Comparison of ENCODE assay signal across 22 cellular contexts in genomic region chr2:7498927-7499489, GRCh38.
DNase-seq lines count a peak whose midpoint lies in the region; ATAC-seq and TF ChIP-seq lines count a peak whose summit lies in the region.
"Had no signal": no experiment of that assay in that cellular context is flagged by ENCODE, and none has a peak within 500 bp of the region (broad histone marks: within the 10 kb centered on the region; RNA-seq: fewer than 3 reads in every experiment).

No MANE protein-coding gene starts in this region.

- peaks cover 20% of the 10 kb centered on the region for H3K4me1 Mint-ChIP-seq in activated CD4-positive, alpha-beta T cell treated with anti-CD3 and anti-CD28 coated beads for 36 hours
- peaks cover 37% of the 10 kb centered on the region for H3K4me1 Mint-ChIP-seq in activated CD8-positive, alpha-beta T cell treated with anti-CD3 and anti-CD28 coated beads, Interleukin-2, amount 10 ng/mL, durations not matched to agents 7 days and 5 days (ENCODE audit: low read depth)
- peaks cover 7% of the 10 kb centered on the region for H3K4me1 Mint-ChIP-seq in neural progenitor cell
- no peaks in the 10 kb centered on the region for H3K4me1 Mint-ChIP-seq in endodermal cell
- no peaks in the 10 kb centered on the region for H3K4me1 Mint-ChIP-seq in Calu3 (ENCODE audit: low read depth, unreplicated experiment)

- POLR2A ChIA-PET in activated CD4-positive, alpha-beta T cell treated with anti-CD3 and anti-CD28 coated beads for 36 hours (lab: Charles Lee) = no interaction called here
- POLR2A ChIA-PET in activated CD8-positive, alpha-beta T cell treated with anti-CD3 and anti-CD28 coated beads, Interleukin-2, amount 10 ng/mL, durations not matched to agents 7 days and 5 days (lab: Charles Lee) = interaction anchor here (1.0 kb wide), 1 partner anchor 48 kb away, joined by 4 read pairs; no protein-coding TSS in a partner anchor

- H3K9ac ChIP-seq in DND-41 (ENCODE audit: low read depth, low read length) (no peak overlapping the region), neural progenitor cell (no peak overlapping the region), endodermal cell (ENCODE audit: extremely low read depth, low read length, poor library complexity, severe bottlenecking) (no peak overlapping the region)

- H3K27ac ChIP-seq in DND-41 (ENCODE audit: low read length) (no peak overlapping the region), neural progenitor cell (no peak overlapping the region), endodermal cell (ENCODE audit: low read depth, low read length) (no peak overlapping the region)
- H3K27ac ChIP-seq: Peyer's patch had no signal

- H3K27ac Mint-ChIP-seq in activated CD4-positive, alpha-beta T cell treated with anti-CD3 and anti-CD28 coated beads for 36 hours = no peak overlapping the region
- peak overlapping the region; percentile 26 for H3K27ac Mint-ChIP-seq in activated CD8-positive, alpha-beta T cell treated with anti-CD3 and anti-CD28 coated beads, Interleukin-2, amount 10 ng/mL, durations not matched to agents 7 days and 5 days
- H3K27ac Mint-ChIP-seq in neural progenitor cell = peak overlapping the region; percentile 42
- H3K27ac Mint-ChIP-seq in endodermal cell = no peak overlapping the region
- no peak overlapping the region for H3K27ac Mint-ChIP-seq in Calu3 (ENCODE audit: unreplicated experiment)
- H3K27ac Mint-ChIP-seq: CD14-positive monocyte had no signal

- peaks cover 2% of the 10 kb centered on the region for H3K9me3 Mint-ChIP-seq in activated CD4-positive, alpha-beta T cell treated with anti-CD3 and anti-CD28 coated beads for 36 hours (ENCODE audit: low read depth)
- peaks cover 8% of the 10 kb centered on the region for H3K9me3 Mint-ChIP-seq in activated CD8-positive, alpha-beta T cell treated with anti-CD3 and anti-CD28 coated beads, Interleukin-2, amount 10 ng/mL, durations not matched to agents 7 days and 5 days (ENCODE audit: insufficient read depth)
- H3K9me3 Mint-ChIP-seq in neural progenitor cell = peaks cover 2% of the 10 kb centered on the region
- peaks cover 5% of the 10 kb centered on the region for H3K9me3 Mint-ChIP-seq in endodermal cell
- peaks cover under 1% of the 10 kb centered on the region for H3K9me3 Mint-ChIP-seq in Calu3 (ENCODE audit: low read depth, unreplicated experiment)

- 89 to 100% methylated on average over 2 to 3 of the region's 3 CpGs for WGBS in endodermal cell (ENCODE audit: insufficient coverage in 1 of 2, insufficient read length in 1 of 2), 2 experiments

- H4K20me1 ChIP-seq in DND-41 (ENCODE audit: insufficient read depth, low read length) = no peaks in the 10 kb centered on the region
- H4K20me1 ChIP-seq in neural progenitor cell (ENCODE audit: low read depth) = no peaks in the 10 kb centered on the region

- TF ChIP-seq CTCF in DND-41 (IDR thresholded peaks at IDR 0.05; ENCODE audit: borderline replicate concordance, extremely low read depth, low read length, poor library complexity, severe bottlenecking) = no peak
- TF ChIP-seq CTCF in neural progenitor cell (IDR thresholded peaks at IDR 0.05) = no peak
- no peak for TF ChIP-seq CTCF in endodermal cell (conservative IDR thresholded peaks at IDR 0.05)
- TF ChIP-seq CTCF in Calu3 (IDR thresholded peaks at IDR 0.05; ENCODE audit: unreplicated experiment) = no peak

- H3K36me3 ChIP-seq in DND-41 (ENCODE audit: insufficient read depth, low read length) = no peaks in the 10 kb centered on the region
- no peaks in the 10 kb centered on the region for H3K36me3 ChIP-seq in neural progenitor cell
- H3K36me3 ChIP-seq in endodermal cell (ENCODE audit: control insufficient read depth, insufficient read depth, low read length) = no peaks in the 10 kb centered on the region
- H3K36me3 ChIP-seq: BE2C, Peyer's patch had no signal

- CTCF ChIA-PET in activated CD4-positive, alpha-beta T cell treated with anti-CD3 and anti-CD28 coated beads for 36 hours (lab: Charles Lee) = interaction anchor here (1.2 to 2.6 kb wide), 3 partner anchors 13 to 32 kb away, joined by 3 to 7 read pairs (median 3); no protein-coding TSS in a partner anchor
- CTCF ChIA-PET in activated CD8-positive, alpha-beta T cell treated with anti-CD3 and anti-CD28 coated beads, Interleukin-2, amount 10 ng/mL, durations not matched to agents 7 days and 5 days (lab: Charles Lee) = interaction anchor here (0.8 to 1.5 kb wide), 7 partner anchors 10 to 174 kb away, joined by 3 to 8 read pairs (median 4); no protein-coding TSS in a partner anchor
- CTCF ChIA-PET in Calu3 (lab: Charles Lee) = no interaction called here

- H3K27me3 ChIP-seq in DND-41 (ENCODE audit: insufficient read depth, low read length, poor library complexity) (no peaks in the 10 kb centered on the region), neural progenitor cell (no peaks in the 10 kb centered on the region), endodermal cell (ENCODE audit: control insufficient read depth, insufficient read depth, low read length, poor library complexity, severe bottlenecking) (no peaks in the 10 kb centered on the region)
- H3K27me3 ChIP-seq: BE2C, Peyer's patch had no signal

- H3K4me1 ChIP-seq in DND-41 (ENCODE audit: insufficient read depth, low read length) (peaks cover 8% of the 10 kb centered on the region), neural progenitor cell (no peaks in the 10 kb centered on the region), endodermal cell (ENCODE audit: control insufficient read depth, insufficient read depth, low read length) (no peaks in the 10 kb centered on the region)
- H3K4me1 ChIP-seq: BE2C, Peyer's patch had no signal

- H3K27me3 Mint-ChIP-seq in activated CD4-positive, alpha-beta T cell treated with anti-CD3 and anti-CD28 coated beads for 36 hours = no peaks in the 10 kb centered on the region
- no peaks in the 10 kb centered on the region for H3K27me3 Mint-ChIP-seq in activated CD8-positive, alpha-beta T cell treated with anti-CD3 and anti-CD28 coated beads, Interleukin-2, amount 10 ng/mL, durations not matched to agents 7 days and 5 days (ENCODE audit: low read depth)
- H3K27me3 Mint-ChIP-seq in neural progenitor cell (ENCODE audit: insufficient read depth, low read depth) (no peaks in the 10 kb centered on the region), endodermal cell (ENCODE audit: insufficient read depth) (no peaks in the 10 kb centered on the region), Calu3 (ENCODE audit: unreplicated experiment) (no peaks in the 10 kb centered on the region)

- no TSS peak for BruUV-seq in Calu3 (replicated peaks; lab: Mats Ljungman, UMichigan)

- no peak overlapping the region for H2AFZ ChIP-seq in DND-41 (ENCODE audit: low read depth, low read length)
- no peak overlapping the region for H2AFZ ChIP-seq in neural progenitor cell (replicated peaks)

- H3F3A ChIP-seq in neural progenitor cell (ENCODE audit: low read depth) = no peaks in the 10 kb centered on the region

- DNase-seq in activated CD4-positive, alpha-beta T cell treated with anti-CD3 and anti-CD28 coated beads for 36 hours = no peak
- DNase-seq in activated CD4-positive, alpha-beta T cell treated with anti-CD3 and anti-CD28 coated beads for 1 hour = no peak
- peak; percentile 46 for DNase-seq in DND-41
- DNase-seq in activated CD8-positive, alpha-beta T cell treated with anti-CD3 and anti-CD28 coated beads, Interleukin-2, amount 10 ng/mL, durations not matched to agents 7 days and 5 days = no peak
- no peak for DNase-seq in neural progenitor cell (ENCODE audit: low spot score)
- DNase-seq in endodermal cell = no peak
- DNase-seq in NCI-H1092 treated with DMSO at 0.1 percent for 48 hours (lab: John Stamatoyannopoulos, UW) = no peak
- DNase-seq in Calu3 = no peak
- DNase-seq: 8988T, ACHN, BE2C, GOT3, HCEC 1CT, KBM-7, MV-4-11, NCI-H2029, NCI-H446 treated with DMSO at 0.1 percent for 48 hours, NCI-H526, Peyer's patch, SHP77 treated with DMSO at 0.1 percent for 48 hours had no signal

- H3K36me3 Mint-ChIP-seq in activated CD4-positive, alpha-beta T cell treated with anti-CD3 and anti-CD28 coated beads for 36 hours (ENCODE audit: low read depth) = peaks cover 4% of the 10 kb centered on the region
- H3K36me3 Mint-ChIP-seq in activated CD8-positive, alpha-beta T cell treated with anti-CD3 and anti-CD28 coated beads, Interleukin-2, amount 10 ng/mL, durations not matched to agents 7 days and 5 days (ENCODE audit: low read depth) = peaks cover 15% of the 10 kb centered on the region
- H3K36me3 Mint-ChIP-seq in neural progenitor cell (no peaks in the 10 kb centered on the region), endodermal cell (ENCODE audit: low read depth) (no peaks in the 10 kb centered on the region), Calu3 (ENCODE audit: insufficient read depth, unreplicated experiment) (no peaks in the 10 kb centered on the region)
- H3K36me3 Mint-ChIP-seq: CD14-positive monocyte had no signal

- intact Hi-C loops in activated CD4-positive, alpha-beta T cell treated with anti-CD3 and anti-CD28 coated beads for 36 hours (cut with DNase I, micrococcal nuclease) = no loop called here
- intact Hi-C loops in Calu3 (cut with micrococcal nuclease; ENCODE audit: unreplicated experiment) = no loop called here

- peak; percentile 39 for ATAC-seq in activated CD4-positive, alpha-beta T cell treated with anti-CD3 and anti-CD28 coated beads for 36 hours
- ATAC-seq in DND-41 (ENCODE audit: insufficient read depth, low read depth) = peak; percentile 91
- peak; percentile 57 for ATAC-seq in activated CD8-positive, alpha-beta T cell treated with anti-CD3 and anti-CD28 coated beads, Interleukin-2, amount 10 ng/mL, durations not matched to agents 7 days and 5 days

- H3K4me3 ChIP-seq in DND-41 (ENCODE audit: low read depth in 1 of 2, low read length in 2 of 2) = no peak overlapping the region
- no peak overlapping the region for H3K4me3 ChIP-seq in neural progenitor cell
- no peak overlapping the region for H3K4me3 ChIP-seq in endodermal cell (ENCODE audit: low read length)
- H3K4me3 ChIP-seq: Peyer's patch, SK-N-MC had no signal

- H3K79me2 ChIP-seq in DND-41 (ENCODE audit: insufficient read depth, low read length) (no peaks in the 10 kb centered on the region), neural progenitor cell (ENCODE audit: low read depth) (no peaks in the 10 kb centered on the region)

- no peak overlapping the region for H3K4me3 Mint-ChIP-seq in activated CD4-positive, alpha-beta T cell treated with anti-CD3 and anti-CD28 coated beads for 36 hours
- no peak overlapping the region for H3K4me3 Mint-ChIP-seq in activated CD8-positive, alpha-beta T cell treated with anti-CD3 and anti-CD28 coated beads, Interleukin-2, amount 10 ng/mL, durations not matched to agents 7 days and 5 days
- H3K4me3 Mint-ChIP-seq in neural progenitor cell (no peak overlapping the region), endodermal cell (no peak overlapping the region), Calu3 (ENCODE audit: low read depth, unreplicated experiment) (no peak overlapping the region)
- H3K4me3 Mint-ChIP-seq: CD14-positive monocyte had no signal

- no peaks in the 10 kb centered on the region for H3K9me3 ChIP-seq in DND-41 (ENCODE audit: insufficient read depth, low read length, severe bottlenecking)
- H3K9me3 ChIP-seq in neural progenitor cell (ENCODE audit: low read depth) = no peaks in the 10 kb centered on the region
- no peaks in the 10 kb centered on the region for H3K9me3 ChIP-seq in endodermal cell (ENCODE audit: control insufficient read depth, low read length)
- H3K9me3 ChIP-seq: BE2C, Peyer's patch had no signal

- no peak overlapping the region for H3K4me2 ChIP-seq in DND-41 (ENCODE audit: insufficient read depth, low read length)
- no peak overlapping the region for H3K4me2 ChIP-seq in neural progenitor cell

Comparison
In these comparisons a context has a peak if more than half of its experiments do, and no peak if none do; other contexts are left out.
1. ATAC-seq: peak in every context shown above with its lines; median percentile 91 in DND-41; 57 in activated CD8-positive, alpha-beta T cell treated with anti-CD3 and anti-CD28 coated beads, Interleukin-2, amount 10 ng/mL, durations not matched to agents 7 days and 5 days; 39 in activated CD4-positive, alpha-beta T cell treated with anti-CD3 and anti-CD28 coated beads for 36 hours.
2. H3K27ac Mint-ChIP-seq: peak in activated CD8-positive, alpha-beta T cell treated with anti-CD3 and anti-CD28 coated beads, Interleukin-2, amount 10 ng/mL, durations not matched to agents 7 days and 5 days (single experiment) and neural progenitor cell (single experiment); none in activated CD4-positive, alpha-beta T cell treated with anti-CD3 and anti-CD28 coated beads for 36 hours (single experiment), endodermal cell (single experiment) and Calu3 (single experiment).